ENCODE assay signal across 13 cellular contexts in the genomic region with DNA sequence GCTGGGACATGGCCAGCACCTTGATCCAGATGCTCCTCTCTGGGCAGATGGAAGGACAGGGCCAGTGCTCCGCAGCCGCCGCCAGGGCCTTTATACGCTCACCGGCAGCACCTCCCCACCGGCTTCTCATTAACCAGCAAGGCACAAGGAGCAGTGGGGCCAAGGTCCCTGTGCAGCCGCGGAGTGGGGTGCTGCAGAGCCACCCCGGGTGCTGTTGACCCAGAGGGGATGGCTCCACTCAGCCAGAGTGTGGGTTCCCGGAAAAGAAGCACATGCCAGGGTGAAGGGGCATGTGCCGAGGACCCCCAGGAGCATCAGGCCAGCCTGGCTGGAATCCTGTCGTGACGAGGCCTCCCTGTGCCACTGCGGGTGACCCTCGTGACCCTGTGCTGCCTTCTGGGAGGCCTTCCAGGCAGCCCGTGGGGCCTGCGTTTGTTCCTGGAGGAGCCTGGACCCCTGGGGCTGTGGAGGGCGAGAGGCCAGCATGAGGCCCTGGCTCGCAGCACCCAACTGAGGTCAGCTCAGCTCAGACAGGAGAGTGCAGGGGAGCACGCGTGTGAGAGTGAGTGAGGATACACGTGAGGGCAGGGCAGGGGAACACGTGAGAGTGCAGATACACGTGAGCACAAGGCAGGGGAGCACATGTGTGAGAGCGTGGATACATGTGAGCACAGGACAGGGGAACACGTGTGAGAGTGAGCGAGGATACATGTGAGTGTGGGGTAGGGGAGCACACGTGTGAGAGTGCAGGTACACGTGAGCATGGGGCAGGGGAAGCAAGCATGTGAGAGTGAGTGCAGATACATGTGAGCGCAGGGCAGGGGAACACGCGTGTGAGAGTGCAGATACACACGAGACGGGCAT. TPM values are rescaled to one million over a fixed set of nuclear protein-coding genes. Genes with fewer than 3 reads are reported as not detected.
A peak's percentile ranks its signal among the peaks of the same experiment; 100 is the strongest.
DNase-seq lines count a peak whose midpoint lies in the region; ATAC-seq, FAIRE-seq and TF ChIP-seq lines count a peak whose summit lies in the region.
"Had no signal": no experiment of that assay in that cellular context is flagged by ENCODE, and none has a peak within 500 bp of the region (broad histone marks: within the 10 kb centered on the region; RNA-seq: fewer than 3 reads in every experiment).

A gene with protein sequence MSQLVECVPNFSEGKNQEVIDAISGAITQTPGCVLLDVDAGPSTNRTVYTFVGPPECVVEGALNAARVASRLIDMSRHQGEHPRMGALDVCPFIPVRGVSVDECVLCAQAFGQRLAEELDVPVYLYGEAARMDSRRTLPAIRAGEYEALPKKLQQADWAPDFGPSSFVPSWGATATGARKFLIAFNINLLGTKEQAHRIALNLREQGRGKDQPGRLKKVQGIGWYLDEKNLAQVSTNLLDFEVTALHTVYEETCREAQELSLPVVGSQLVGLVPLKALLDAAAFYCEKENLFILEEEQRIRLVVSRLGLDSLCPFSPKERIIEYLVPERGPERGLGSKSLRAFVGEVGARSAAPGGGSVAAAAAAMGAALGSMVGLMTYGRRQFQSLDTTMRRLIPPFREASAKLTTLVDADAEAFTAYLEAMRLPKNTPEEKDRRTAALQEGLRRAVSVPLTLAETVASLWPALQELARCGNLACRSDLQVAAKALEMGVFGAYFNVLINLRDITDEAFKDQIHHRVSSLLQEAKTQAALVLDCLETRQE (minus strand): TSS at position 66 of the 864 bp plus-strand sequence. CDS start 56 bp downstream, at position 10.

- no peaks in the 10 kb centered on the region for H3K36me3 Mint-ChIP-seq in activated CD4-positive, alpha-beta memory T cell treated with anti-CD3 and anti-CD28 coated beads for 36 hours

- peak; percentile 63 to 81 (median 73) for ATAC-seq in right lobe of liver
- ATAC-seq: CD8-positive, alpha-beta T cell; SK-N-SH treated with all-trans-retinoic acid at 6 μM for 48 hours had no signal

- POLR2A ChIA-PET in activated CD4-positive, alpha-beta memory T cell treated with anti-CD3 and anti-CD28 coated beads for 36 hours (lab: Charles Lee): no interaction called here

- H3K9me3 Mint-ChIP-seq in activated CD4-positive, alpha-beta memory T cell treated with anti-CD3 and anti-CD28 coated beads for 36 hours: no peaks in the 10 kb centered on the region
- H3K9me3 Mint-ChIP-seq: CD8-positive, alpha-beta T cell had no signal

- H3K27ac Mint-ChIP-seq in activated CD4-positive, alpha-beta memory T cell treated with anti-CD3 and anti-CD28 coated beads for 36 hours: no peak within 1 kb of the TSS
- H3K27ac Mint-ChIP-seq: CD8-positive, alpha-beta T cell had no signal

- peak in 2 of 4 donors; percentile 12 to 25 for TF ChIP-seq CTCF in right lobe of liver (IDR thresholded peaks at IDR 0.05)

- intact Hi-C loops in activated CD4-positive, alpha-beta memory T cell treated with anti-CD3 and anti-CD28 coated beads for 36 hours (cut with micrococcal nuclease): no loop called here
- intact Hi-C loops in right lobe of liver (cut with DNase I): no loop called here

- peaks cover 0 to 25% (median 12%) of the 10 kb centered on the region in 4 donors for H3K36me3 ChIP-seq in right lobe of liver
- no peaks in the 10 kb centered on the region for H3K36me3 ChIP-seq in small intestine (ENCODE audit: control insufficient read depth in 2 of 2, insufficient read depth in 2 of 2, low read length in 2 of 2)

- no peaks in the 10 kb centered on the region for H3K4me1 Mint-ChIP-seq in activated CD4-positive, alpha-beta memory T cell treated with anti-CD3 and anti-CD28 coated beads for 36 hours (ENCODE audit: low read depth)

- H3K4me3 Mint-ChIP-seq in activated CD4-positive, alpha-beta memory T cell treated with anti-CD3 and anti-CD28 coated beads for 36 hours: no peak within 1 kb of the TSS
- H3K4me3 Mint-ChIP-seq: CD8-positive, alpha-beta T cell had no signal

- no peak for FAIRE-seq in small intestine (lab: Jason Lieb, UNC)
- FAIRE-seq: A204.1 had no signal

- WGBS in right lobe of liver (ENCODE audit: insufficient coverage, low coverage, low lambda C conversion rate, missing lambda C conversion rate): 51% methylated on average over 20 of the region's 34 CpGs
- 72 to 81% (median 80%) methylated on average over 31 to 34 of the region's 34 CpGs for WGBS in small intestine, 3 donors

- CTCF ChIA-PET in activated CD4-positive, alpha-beta memory T cell treated with anti-CD3 and anti-CD28 coated beads for 36 hours (lab: Charles Lee): no interaction called here

- H3K27me3 Mint-ChIP-seq in activated CD4-positive, alpha-beta memory T cell treated with anti-CD3 and anti-CD28 coated beads for 36 hours: no peaks in the 10 kb centered on the region

- peak within 1 kb of the TSS; percentile 66 to 94 (median 87) for H3K4me3 ChIP-seq in right lobe of liver
- H3K4me3 ChIP-seq in small intestine (ENCODE audit: low read depth in 1 of 2, low read length in 2 of 2): no peak within 1 kb of the TSS

- TF ChIP-seq POLR2A in right lobe of liver (IDR thresholded peaks at IDR 0.05): peak; percentile 91
- no peak for TF ChIP-seq POLR2A in erythroblast (IDR thresholded peaks at IDR 0.05; ENCODE audit: low read length)

- peak; percentile 49 for DNase-seq in activated CD8-positive, alpha-beta memory T cell treated with anti-CD3 and anti-CD28 coated beads, Interleukin-2, amount 50 U/mL, for 48 hours
- DNase-seq in activated CD8-positive, alpha-beta memory T cell treated with anti-CD3 and anti-CD28 coated beads, Interleukin-2, amount 50 U/mL, for 4 hours: no peak
- peak; percentile 7 for DNase-seq in activated CD4-positive, alpha-beta memory T cell treated with anti-CD3 and anti-CD28 coated beads for 36 hours
- peak; percentile 81 to 95 (median 94) for DNase-seq in right lobe of liver
- DNase-seq in small intestine: no peak
- DNase-seq in NCI-H2227 treated with DMSO at 0.1 percent for 48 hours (lab: John Stamatoyannopoulos, UW): no peak
- no peak for DNase-seq in OCI-M2 (lab: John Stamatoyannopoulos, UW; ENCODE audit: unreplicated experiment)
- no peak for DNase-seq in erythroblast (lab: John Stamatoyannopoulos, UW)
- DNase-seq: NCI-H1092 treated with DMSO at 0.1 percent for 48 hours; stimulated activated CD4-positive, alpha-beta T cell treated with anti-CD3 and anti-CD28 coated beads, Interleukin-4, amount 100 ng/mL, for 1 hour had no signal

- H3K27me3 ChIP-seq in right lobe of liver (no peaks in the 10 kb centered on the region), small intestine (ENCODE audit: control insufficient read depth in 2 of 2, insufficient read depth in 2 of 2, low read length in 2 of 2) (no peaks in the 10 kb centered on the region)

- H3K27ac ChIP-seq in right lobe of liver (peak within 1 kb of the TSS; percentile 91 to 99 (median 93)), small intestine (ENCODE audit: low read depth in 1 of 2, low read length in 1 of 2) (no peak within 1 kb of the TSS)

- H3K4me1 ChIP-seq in right lobe of liver (peaks cover 0 to 28% (median 3%) of the 10 kb centered on the region in 4 donors), small intestine (ENCODE audit: control insufficient read depth in 2 of 2, insufficient read depth in 1 of 2, low read depth in 1 of 2, low read length in 1 of 2) (no peaks in the 10 kb centered on the region)

- H3K9me3 ChIP-seq in right lobe of liver (no peaks in the 10 kb centered on the region), small intestine (ENCODE audit: control insufficient read depth, low read depth) (no peaks in the 10 kb centered on the region)

RNA-seq across cellular contexts. Expression of the gene that starts here (rescaled TPM):
- total RNA-seq in activated CD4-positive, alpha-beta memory T cell treated with anti-CD3 and anti-CD28 coated beads for 36 hours: under 1 TPM in 1 of 2 experiments, not detected in 1; 0.22 TPM
- 100 to 1,000 TPM; 141 to 668 (median 417) TPM for total RNA-seq in right lobe of liver
- polyA plus RNA-seq in small intestine: 10 to 100 TPM in 2 of 3 donors, under 1 TPM in 1; 0.31 to 55.1 (median 22.8) TPM

Comparison
In these comparisons a context has a peak if more than half of its experiments do, and no peak if none do; other contexts are left out.
1. RNA of the gene that starts here (total RNA-seq): 141 to 668 TPM in right lobe of liver; 0.22 TPM in activated CD4-positive, alpha-beta memory T cell treated with anti-CD3 and anti-CD28 coated beads for 36 hours; every median in the first group is over 100 times any median in the second.
2. DNase-seq: peak in activated CD8-positive, alpha-beta memory T cell treated with anti-CD3 and anti-CD28 coated beads, Interleukin-2, amount 50 U/mL, for 48 hours (single experiment) and right lobe of liver (3 of 3); none in activated CD8-positive, alpha-beta memory T cell treated with anti-CD3 and anti-CD28 coated beads, Interleukin-2, amount 50 U/mL, for 4 hours (single experiment), small intestine (single experiment), NCI-H2227 treated with DMSO at 0.1 percent for 48 hours (single experiment), OCI-M2 (single experiment) and erythroblast (0 of 2).
3. Peak in DNase-seq in activated CD4-positive, alpha-beta memory T cell treated with anti-CD3 and anti-CD28 coated beads for 36 hours; RNA of the gene not detected or under 1 TPM.
4. H3K27ac ChIP-seq: peak in right lobe of liver (3 of 3); none in small intestine (0 of 2).
5. H3K4me3 ChIP-seq: peak in right lobe of liver (3 of 3); none in small intestine (0 of 2).